9 cellular contexts compared by ENCODE assay signal in genomic region chr17:68959117-68959516, GRCh38. TPM values are rescaled to one million over a fixed set of nuclear protein-coding genes. Genes with fewer than 3 reads are reported as not detected.
"Had no signal": no experiment of that assay in that cellular context is flagged by ENCODE, and none has a peak within 500 bp of the region (broad histone marks: within the 10 kb centered on the region; RNA-seq: fewer than 3 reads in every experiment).

No MANE protein-coding gene starts in this region.

RNA-seq across cellular contexts. Expression of gene ABCA8, which starts 3.9 kb away (rescaled TPM):
- total RNA-seq: activated B cell treated with CpG ODN at 0.5 μM for 24 hours; activated CD4-positive, alpha-beta memory T cell treated with anti-CD3 and anti-CD28 coated beads, Interleukin-2, amount 10 ng/mL, durations not matched to agents 7 days and 5 days; activated CD4-positive, alpha-beta T cell treated with anti-CD3 and anti-CD28 coated beads, Interleukin-2, amount 10 ng/mL, durations not matched to agents 7 days and 5 days; activated CD8-positive, alpha-beta memory T cell treated with anti-CD3 and anti-CD28 coated beads for 36 hours; activated naive CD4-positive, alpha-beta T cell treated with anti-CD3 and anti-CD28 coated beads for 36 hours; activated naive CD8-positive, alpha-beta T cell treated with anti-CD3 and anti-CD28 coated beads, Interleukin-2, amount 10 ng/mL, durations not matched to agents 7 days and 5 days; activated T-cell treated with anti-CD3 and anti-CD28 coated beads, Interleukin-2, amount 50 U/mL, for 72 hours; activated T-helper 1 cell treated with anti-CD3 and anti-CD28 coated beads, Interleukin-12 subunit alpha, Interleukin-12 subunit beta, Interleukin-2, Interleukin-4 antibody, amounts not matched to agents 30 ng/mL and 10 ng/mL and 1 ng/mL, durations not matched to agents 14 hours and 24 hours and 36 hours; activated T-helper 17 cell treated with anti-CD3 and anti-CD28 coated beads, Interleukin-2, amount 50 U/mL, for 72 hours had no signal
